In the genomic region with DNA sequence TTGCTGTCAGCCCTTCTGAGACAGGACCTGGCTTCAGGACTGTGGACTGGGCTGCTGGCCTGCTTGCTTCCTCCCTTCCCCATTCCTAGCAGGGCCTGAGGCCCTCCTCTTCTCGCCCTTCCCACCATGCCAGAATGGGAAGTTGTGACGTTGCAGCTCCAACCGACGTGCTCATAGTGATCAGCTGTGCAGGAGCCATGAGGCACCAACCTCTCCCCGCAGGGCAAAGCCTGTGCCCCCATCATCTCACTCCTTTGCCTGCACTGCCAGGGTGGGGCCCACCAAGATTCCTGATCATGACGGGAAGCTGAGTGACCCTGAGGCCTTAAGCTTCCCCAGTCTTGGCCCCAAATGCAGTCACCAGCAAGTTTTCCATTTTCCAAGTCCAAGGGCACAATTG, we compare ENCODE assay signal across 22 cellular contexts. TPM values are rescaled to one million over a fixed set of nuclear protein-coding genes. Genes with fewer than 3 reads are reported as not detected.
DNase-seq lines count a peak whose midpoint lies in the region; ATAC-seq and TF ChIP-seq lines count a peak whose summit lies in the region.
"Had no signal": no experiment of that assay in that cellular context is flagged by ENCODE, and none has a peak within 500 bp of the region (broad histone marks: within the 10 kb centered on the region; RNA-seq: fewer than 3 reads in every experiment).

No MANE protein-coding gene starts in this region.

- TF ChIP-seq CTCF in heart right ventricle (IDR thresholded peaks at IDR 0.05) (no peak), nephron progenitor cell (IDR thresholded peaks at IDR 0.05) (no peak)

- H3K4me1 Mint-ChIP-seq in T-helper 17 cell = peaks cover 24% of the 10 kb centered on the region
- peaks cover 19% of the 10 kb centered on the region for H3K4me1 Mint-ChIP-seq in nephron progenitor cell
- H3K4me1 Mint-ChIP-seq in activated T-helper 17 cell treated with anti-CD3 and anti-CD28 coated beads, Interleukin-2, amount 50 U/mL, for 72 hours = peaks cover 3% of the 10 kb centered on the region

- no peaks in the 10 kb centered on the region for H3K9me3 Mint-ChIP-seq in nephron progenitor cell
- no peaks in the 10 kb centered on the region for H3K9me3 Mint-ChIP-seq in activated T-helper 17 cell treated with anti-CD3 and anti-CD28 coated beads, Interleukin-2, amount 50 U/mL, for 72 hours

- no peaks in the 10 kb centered on the region for H3K27me3 Mint-ChIP-seq in T-helper 17 cell
- peaks cover 55% of the 10 kb centered on the region for H3K27me3 Mint-ChIP-seq in nephron progenitor cell (ENCODE audit: low read depth, poor library complexity)
- no peaks in the 10 kb centered on the region for H3K27me3 Mint-ChIP-seq in activated T-helper 17 cell treated with anti-CD3 and anti-CD28 coated beads, Interleukin-2, amount 50 U/mL, for 72 hours

- H3K27me3 ChIP-seq in right cardiac atrium (ENCODE audit: control insufficient read depth, insufficient read depth) (no peaks in the 10 kb centered on the region), heart right ventricle (no peaks in the 10 kb centered on the region)

- H3K27ac ChIP-seq in right cardiac atrium (ENCODE audit: low read length) = no peak overlapping the region
- no peak overlapping the region for H3K27ac ChIP-seq in heart right ventricle
- H3K27ac ChIP-seq in substantia nigra (ENCODE audit: low read depth, low read length, poor library complexity, severe bottlenecking) = peak overlapping the region; percentile 9
- H3K27ac ChIP-seq: BLaER1 treated with 17β-estradiol and CSF1 and Interleukin-3, amounts not matched to agents 10 nM and 100 nM; SJSA1 had no signal

- H3K9me3 ChIP-seq in right cardiac atrium (ENCODE audit: control insufficient read depth, low read length) (no peaks in the 10 kb centered on the region), heart right ventricle (no peaks in the 10 kb centered on the region), T-helper 17 cell (ENCODE audit: control insufficient read depth, low read length, poor library complexity, severe bottlenecking) (no peaks in the 10 kb centered on the region)
- H3K9me3 ChIP-seq: BLaER1 treated with 17β-estradiol and CSF1 and Interleukin-3, amounts not matched to agents 10 nM and 100 nM; MG63; SJSA1 had no signal

- H3K36me3 Mint-ChIP-seq in T-helper 17 cell (ENCODE audit: low read depth) (peaks cover 2% of the 10 kb centered on the region), nephron progenitor cell (ENCODE audit: low read depth) (no peaks in the 10 kb centered on the region)
- H3K36me3 Mint-ChIP-seq in activated T-helper 17 cell treated with anti-CD3 and anti-CD28 coated beads, Interleukin-2, amount 50 U/mL, for 72 hours (ENCODE audit: low read depth) = peaks cover 4% of the 10 kb centered on the region

- peaks cover 0 to 8% (median 0%) of the 10 kb centered on the region in 9 donors for H3K36me3 ChIP-seq in heart right ventricle
- H3K36me3 ChIP-seq: BLaER1 treated with 17β-estradiol and CSF1 and Interleukin-3, amounts not matched to agents 10 nM and 100 nM; MG63; SJSA1 had no signal

- no peaks in the 10 kb centered on the region for H3K4me1 ChIP-seq in right cardiac atrium (ENCODE audit: control insufficient read depth, insufficient read depth, low read length)
- peaks cover 0 to 18% (median 9%) of the 10 kb centered on the region in 9 donors for H3K4me1 ChIP-seq in heart right ventricle

- H3K4me3 Mint-ChIP-seq in T-helper 17 cell (no peak overlapping the region), nephron progenitor cell (no peak overlapping the region)
- H3K4me3 Mint-ChIP-seq in activated T-helper 17 cell treated with anti-CD3 and anti-CD28 coated beads, Interleukin-2, amount 50 U/mL, for 72 hours = no peak overlapping the region
- H3K4me3 Mint-ChIP-seq: CD4-positive, alpha-beta memory T cell had no signal

- ATAC-seq in right cardiac atrium = peak in 1 of 2 donors; percentile 3
- no peak for ATAC-seq in heart right ventricle
- no peak for ATAC-seq in T-helper 17 cell
- ATAC-seq in activated T-helper 17 cell treated with anti-CD3 and anti-CD28 coated beads, Interleukin-2, amount 50 U/mL, for 72 hours (replicated peaks) = no peak
- ATAC-seq in left colon = no peak
- ATAC-seq: HCT116 had no signal

- DNase-seq in right cardiac atrium = peak; percentile 46 to 72 (median 71)
- DNase-seq in heart right ventricle = no peak
- DNase-seq in T-helper 17 cell = no peak
- no peak for DNase-seq in nephron progenitor cell
- peak in 2 of 49 donors; percentile 16 to 27 for DNase-seq in substantia nigra (lab: John Stamatoyannopoulos, UW)
- no peak for DNase-seq in dedifferentiated amniotic fluid mesenchymal stem cell (ENCODE audit: extremely low spot score)
- DNase-seq in left colon = no peak
- DNase-seq: CD4-positive, alpha-beta memory T cell; COR-L47; DMS53; KBM-7; MG63; NCI-H1105 treated with DMSO at 0.1 percent for 48 hours; NCI-H146; NCI-H1930; NCI-H2107; NCI-H524 treated with DMSO at 0.1 percent for 48 hours; NCI-H774 had no signal

- WGBS in right cardiac atrium = 54% methylated on average over 6 of the region's 6 CpGs
- WGBS in heart right ventricle, 2 donors = 71 to 78% methylated on average over 6 of the region's 6 CpGs

- peak overlapping the region; percentile 77 for H3K27ac Mint-ChIP-seq in T-helper 17 cell
- H3K27ac Mint-ChIP-seq in nephron progenitor cell = peak overlapping the region; percentile 71
- H3K27ac Mint-ChIP-seq in activated T-helper 17 cell treated with anti-CD3 and anti-CD28 coated beads, Interleukin-2, amount 50 U/mL, for 72 hours = no peak overlapping the region

- H3K4me3 ChIP-seq in right cardiac atrium (ENCODE audit: low read length) (no peak overlapping the region), heart right ventricle (no peak overlapping the region)
- H3K4me3 ChIP-seq: BLaER1 treated with 17β-estradiol and CSF1 and Interleukin-3, amounts not matched to agents 10 nM and 100 nM; MG63; SJSA1 had no signal

- intact Hi-C loops in right cardiac atrium (cut with DNase I) (loop anchor here in 2 of 4 donors (5.0 to 10.0 kb wide), 2 partner anchors 125 to 128 kb away; no protein-coding TSS in a partner anchor), heart right ventricle (cut with DNase I) (loop anchor here in 5 of 10 donors (5.0 to 10.0 kb wide), 6 partner anchors 125 to 705 kb away; partner anchors contain the start of gene SLC2A8 (in 2 of the 5)), left colon (cut with DNase I, micrococcal nuclease) (no loop called here)

RNA-seq across cellular contexts. Expression of gene GARNL3, which starts 45.0 kb away (rescaled TPM):
- total RNA-seq in right cardiac atrium (10 to 100 TPM; 14.1 to 24.2 (median 17.3) TPM), heart right ventricle (10 to 100 TPM in 9 of 10 donors, 1 to 10 TPM in 1; 9.9 to 53.1 (median 31.6) TPM), T-helper 17 cell (1 to 10 TPM; 2.0 to 2.5 TPM), left colon (1 to 10 TPM; 6.0 to 7.3 TPM)
- polyA plus RNA-seq in right cardiac atrium (9.1 TPM), heart right ventricle (10 to 100 TPM in 1 of 2 donors, 1 to 10 TPM in 1; 3.3 to 17.7 TPM)
- 1 to 10 TPM; 2.8 to 5.1 TPM for total RNA-seq in activated T-helper 17 cell treated with anti-CD3 and anti-CD28 coated beads, Interleukin-2, amount 50 U/mL, for 72 hours

Comparison
In these comparisons a context has a peak if more than half of its experiments do, and no peak if none do; other contexts are left out.
1. DNase-seq: peak in right cardiac atrium (3 of 3); none in heart right ventricle (0 of 2), T-helper 17 cell (0 of 3), nephron progenitor cell (single experiment), dedifferentiated amniotic fluid mesenchymal stem cell (single experiment) and left colon (0 of 2).